9 cellular contexts compared by ENCODE assay signal in the genomic region with DNA sequence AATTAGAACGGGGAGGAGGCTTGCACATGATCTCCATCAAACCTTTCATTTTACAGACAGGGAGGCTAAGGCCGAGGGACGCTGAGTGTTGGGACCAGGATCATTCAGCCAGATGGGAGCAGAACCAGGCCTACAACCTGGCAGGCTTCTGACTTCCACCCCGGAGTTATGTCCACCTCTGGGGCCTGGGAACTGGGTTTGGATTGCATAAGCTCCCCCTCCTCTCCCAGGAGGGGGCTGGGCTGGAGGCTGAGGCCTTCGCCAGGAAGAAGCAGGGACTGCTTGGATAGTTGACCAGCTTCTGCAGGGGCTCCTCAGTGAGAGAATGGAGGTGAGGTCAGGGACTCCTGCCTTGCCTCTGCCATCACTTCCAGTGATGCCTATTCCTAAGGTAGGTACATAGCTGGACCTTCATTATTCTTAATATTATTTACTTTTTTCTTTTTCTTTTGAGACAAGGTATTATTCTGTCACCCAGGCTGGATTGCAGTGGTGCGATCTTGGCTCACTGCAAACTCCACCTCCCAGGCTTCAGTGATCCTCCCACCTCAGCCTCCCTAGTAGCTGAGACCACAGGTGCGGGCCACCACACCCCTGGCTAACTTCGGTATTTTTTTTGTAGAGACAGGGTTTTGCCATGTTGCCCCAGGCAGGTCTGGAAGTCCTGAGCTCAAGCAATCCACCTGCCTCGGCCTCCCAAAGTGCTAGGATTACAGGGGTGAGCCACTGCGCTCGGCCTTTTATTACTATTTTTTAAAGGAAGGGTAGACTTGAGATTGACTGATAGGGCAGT. TPM values are rescaled to one million over a fixed set of nuclear protein-coding genes. Genes with fewer than 3 reads are reported as not detected.
DNase-seq lines count a peak whose midpoint lies in the region; ATAC-seq and TF ChIP-seq lines count a peak whose summit lies in the region.
"Had no signal": no experiment of that assay in that cellular context is flagged by ENCODE, and none has a peak within 500 bp of the region (broad histone marks: within the 10 kb centered on the region; RNA-seq: fewer than 3 reads in every experiment).

No MANE protein-coding gene starts in this region.

- intact Hi-C loops in heart left ventricle (cut with DNase I) (no loop called here), prostate gland (cut with DNase I) (no loop called here), stomach (cut with DNase I; ENCODE audit: low total_unique reads) (no loop called here)
- intact Hi-C loops in activated CD4-positive, alpha-beta memory T cell treated with anti-CD3 and anti-CD28 coated beads for 36 hours (cut with micrococcal nuclease) = loop anchor here (2.0 to 10.0 kb wide), 5 partner anchors 72 to 862 kb away; partner anchors contain the start of genes HOXA3, HOXA7 and SKAP2

- H3K36me3 Mint-ChIP-seq in activated CD4-positive, alpha-beta memory T cell treated with anti-CD3 and anti-CD28 coated beads for 36 hours = peaks cover 4% of the 10 kb centered on the region

- TF ChIP-seq CTCF in right atrium auricular region (IDR thresholded peaks at IDR 0.05) (no peak), heart left ventricle (IDR thresholded peaks at IDR 0.05) (no peak), prostate gland (IDR thresholded peaks at IDR 0.05) (no peak), stomach (IDR thresholded peaks at IDR 0.05) (no peak)

- no peak overlapping the region for H3K4me3 ChIP-seq in right atrium auricular region
- peak overlapping the region in 6 of 12 donors; percentile 54 to 81 (median 63) for H3K4me3 ChIP-seq in heart left ventricle
- no peak overlapping the region for H3K4me3 ChIP-seq in prostate gland
- peak overlapping the region in 2 of 4 donors; percentile 69 to 77 for H3K4me3 ChIP-seq in stomach

- POLR2A ChIA-PET in activated CD4-positive, alpha-beta memory T cell treated with anti-CD3 and anti-CD28 coated beads for 36 hours (lab: Charles Lee) = interaction anchor here (1.2 to 2.7 kb wide), 4 partner anchors 92 to 101 kb away, joined by 5 to 42 read pairs (median 14); partner anchors contain the start of genes CBX3 and HNRNPA2B1

- H3K27ac ChIP-seq in right atrium auricular region (no peak overlapping the region), heart left ventricle (peak overlapping the region in 1 of 12 donors; percentile 87), prostate gland (no peak overlapping the region), stomach (peak overlapping the region in 2 of 5 donors; percentile 26 to 67)

- H3K4me1 ChIP-seq in right atrium auricular region (peaks cover 0 to 4% of the 10 kb centered on the region in 2 donors), heart left ventricle (peaks cover 0 to 36% (median 4%) of the 10 kb centered on the region in 12 donors), prostate gland (replicated peaks) (no peaks in the 10 kb centered on the region), stomach (peaks cover 0 to 14% (median 11%) of the 10 kb centered on the region in 4 donors)

- no peaks in the 10 kb centered on the region for H3K9me3 Mint-ChIP-seq in activated CD4-positive, alpha-beta memory T cell treated with anti-CD3 and anti-CD28 coated beads for 36 hours

- H3K27me3 Mint-ChIP-seq in activated CD4-positive, alpha-beta memory T cell treated with anti-CD3 and anti-CD28 coated beads for 36 hours = no peaks in the 10 kb centered on the region

- no peak for TF ChIP-seq POLR2A in heart left ventricle (IDR thresholded peaks at IDR 0.05)
- no peak for TF ChIP-seq POLR2A in prostate gland (IDR thresholded peaks at IDR 0.05)
- no peak for TF ChIP-seq POLR2A in stomach (IDR thresholded peaks at IDR 0.05)

- H3K27me3 ChIP-seq in right atrium auricular region (no peaks in the 10 kb centered on the region), heart left ventricle (peaks cover 0 to 17% (median 0%) of the 10 kb centered on the region in 9 donors), prostate gland (replicated peaks; ENCODE audit: insufficient read depth) (no peaks in the 10 kb centered on the region), stomach (peaks cover 0 to 16% (median 0%) of the 10 kb centered on the region in 3 donors)

- peaks cover 28% of the 10 kb centered on the region for H3K4me1 Mint-ChIP-seq in activated CD4-positive, alpha-beta memory T cell treated with anti-CD3 and anti-CD28 coated beads for 36 hours (ENCODE audit: low read depth)

- CTCF ChIA-PET in activated CD4-positive, alpha-beta memory T cell treated with anti-CD3 and anti-CD28 coated beads for 36 hours (lab: Charles Lee) = interaction anchor here (1.1 to 2.3 kb wide), 3 partner anchors 13 to 95 kb away, joined by 3 to 8 read pairs (median 8); no protein-coding TSS in a partner anchor

- peak overlapping the region; percentile 93 for H3K4me3 Mint-ChIP-seq in activated CD4-positive, alpha-beta memory T cell treated with anti-CD3 and anti-CD28 coated beads for 36 hours

- TF ChIP-seq EP300 in stomach (IDR thresholded peaks at IDR 0.05) = no peak

- no peak for ATAC-seq in heart left ventricle
- no peak for ATAC-seq in HG03095 (IDR thresholded peaks at IDR 0.05; ENCODE audit: unreplicated experiment)
- ATAC-seq in GM18517 (IDR thresholded peaks at IDR 0.05; ENCODE audit: unreplicated experiment) = no peak

- H3K27ac Mint-ChIP-seq in activated CD4-positive, alpha-beta memory T cell treated with anti-CD3 and anti-CD28 coated beads for 36 hours = peak overlapping the region; percentile 90

- 88 to 90% (median 89%) methylated on average over 11 of the region's 11 CpGs for WGBS in heart left ventricle, 4 donors
- WGBS in prostate gland = 90% methylated on average over 11 of the region's 11 CpGs
- 80 to 89% (median 86%) methylated on average over 10 to 11 of the region's 11 CpGs for WGBS in stomach, 5 donors

- DNase-seq in right atrium auricular region (ENCODE audit: low spot score) (peak; percentile 54), heart left ventricle (no peak), kidney tubule cell (ENCODE audit: low spot score) (peak; percentile 39), prostate gland (ENCODE audit: low spot score) (no peak), stomach (no peak)
- DNase-seq in activated CD4-positive, alpha-beta memory T cell treated with anti-CD3 and anti-CD28 coated beads for 36 hours = peak; percentile 20
- DNase-seq: NCI-H2029 treated with DMSO at 0.1 percent for 48 hours had no signal

- no peaks in the 10 kb centered on the region for H3K9me3 ChIP-seq in right atrium auricular region
- H3K9me3 ChIP-seq in heart left ventricle = no peaks in the 10 kb centered on the region
- no peaks in the 10 kb centered on the region for H3K9me3 ChIP-seq in prostate gland
- H3K9me3 ChIP-seq in stomach = no peaks in the 10 kb centered on the region

- no peaks in the 10 kb centered on the region for H3K36me3 ChIP-seq in right atrium auricular region
- peaks cover 0 to 6% (median 0%) of the 10 kb centered on the region in 9 donors for H3K36me3 ChIP-seq in heart left ventricle
- no peaks in the 10 kb centered on the region for H3K36me3 ChIP-seq in prostate gland
- H3K36me3 ChIP-seq in stomach = no peaks in the 10 kb centered on the region

RNA-seq across cellular contexts. Expression of gene SNX10, which starts 1.3 kb away (rescaled TPM):
- total RNA-seq in right atrium auricular region (1 to 10 TPM in 1 of 2 donors, under 1 TPM in 1; 0.96 to 3.3 TPM), heart left ventricle (10 to 100 TPM in 1 of 9 donors, 1 to 10 TPM in 5, under 1 TPM in 3; 0.36 to 22.1 (median 1.2) TPM), prostate gland (1 to 10 TPM; 4.7 to 6.8 TPM), stomach (10 to 100 TPM in 1 of 5 donors, 1 to 10 TPM in 1, under 1 TPM in 1, not detected in 2; 0.58 to 55.0 (median 5.3) TPM)
- polyA plus RNA-seq in heart left ventricle (under 1 TPM; 0.38 to 0.82 TPM), stomach (1 to 10 TPM; 1.8 to 3.7 (median 2.2) TPM)
- total RNA-seq in activated CD4-positive, alpha-beta memory T cell treated with anti-CD3 and anti-CD28 coated beads for 36 hours = 10 to 100 TPM; 43.1 to 44.1 TPM

Comparison
In these comparisons a context has a peak if more than half of its experiments do, and no peak if none do; other contexts are left out.
1. DNase-seq: peak in right atrium auricular region (single experiment), activated CD4-positive, alpha-beta memory T cell treated with anti-CD3 and anti-CD28 coated beads for 36 hours (single experiment) and kidney tubule cell (single experiment); none in heart left ventricle (0 of 5), prostate gland (single experiment) and stomach (single experiment).